19 cellular contexts compared by ENCODE assay signal in the genomic region with DNA sequence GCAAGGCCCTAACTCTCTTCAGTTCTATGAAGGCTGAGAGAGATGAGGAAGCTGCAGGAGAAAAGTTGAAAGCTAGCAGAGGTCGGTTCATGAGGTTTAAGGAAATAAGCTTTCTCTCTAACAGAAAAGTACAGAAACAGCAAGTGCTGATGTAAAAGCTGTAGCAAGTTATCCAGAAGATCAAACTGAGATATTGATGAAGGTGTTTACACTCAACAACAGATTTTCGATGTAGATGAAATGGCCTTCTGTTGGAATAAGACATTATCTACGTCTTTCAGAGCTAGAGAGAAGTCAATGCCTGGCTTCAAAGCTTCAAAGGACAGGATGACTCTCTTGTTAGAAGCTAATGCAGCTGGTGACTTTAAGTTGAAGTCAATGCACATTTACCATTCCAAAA.
"Had no signal": no experiment of that assay in that cellular context is flagged by ENCODE, and none has a peak within 500 bp of the region (broad histone marks: within the 10 kb centered on the region; RNA-seq: fewer than 3 reads in every experiment).

No MANE protein-coding gene starts in this region.

- ATAC-seq: activated CD8-positive, alpha-beta memory T cell treated with anti-CD3 and anti-CD28 coated beads, Interleukin-2, amount 10 ng/mL, durations not matched to agents 7 days and 5 days; activated T-cell treated with anti-CD3 and anti-CD28 coated beads, Interleukin-2, amount 50 U/mL, for 4 hours; body of pancreas; sciatic nerve; SK-N-SH treated with all-trans-retinoic acid at 6 μM for 48 hours; upper lobe of right lung; WTC11 had no signal

- H3K36me3 ChIP-seq: esophagus squamous epithelium, neural progenitor cell, upper lobe of right lung had no signal

- H3K27ac Mint-ChIP-seq: activated CD8-positive, alpha-beta memory T cell treated with anti-CD3 and anti-CD28 coated beads, Interleukin-2, amount 10 ng/mL, durations not matched to agents 7 days and 5 days; mesothelial cell of epicardium; neural progenitor cell; stimulated activated naive CD8-positive, alpha-beta T cell treated with anti-CD3 and anti-CD28 coated beads, Interleukin-15, Interleukin-2, amounts not matched to agents 100 ng/mL and 50 ng/mL, for 24 hours; T-helper 1 cell treated with Interleukin-12 subunit alpha and Interleukin-12 subunit beta and Interleukin-4 antibody, amounts not matched to agents 30 μg/mL and 1 μg/mL, for 36 hours; WTC11 had no signal

- DNase-seq: activated CD4-positive, alpha-beta T cell treated with anti-CD3 and anti-CD28 coated beads for 48 hours; activated CD8-positive, alpha-beta memory T cell treated with anti-CD3 and anti-CD28 coated beads, Interleukin-2, amount 10 ng/mL, durations not matched to agents 7 days and 5 days; activated gamma-delta T cell treated with Interleukin-2 at 50 U/mL for 16 hours; activated T-cell treated with anti-CD3 and anti-CD28 coated beads, Interleukin-2, amount 50 U/mL, for 4 hours; amygdala; body of pancreas; cortex of kidney; effector CD4-positive, alpha-beta T cell; esophagus squamous epithelium; upper lobe of right lung had no signal

- H3K27me3 Mint-ChIP-seq: activated CD8-positive, alpha-beta memory T cell treated with anti-CD3 and anti-CD28 coated beads, Interleukin-2, amount 10 ng/mL, durations not matched to agents 7 days and 5 days; stimulated activated naive CD8-positive, alpha-beta T cell treated with anti-CD3 and anti-CD28 coated beads, Interleukin-15, Interleukin-2, amounts not matched to agents 100 ng/mL and 50 ng/mL, for 24 hours had no signal

- H3K4me1 ChIP-seq: esophagus squamous epithelium, neural progenitor cell, upper lobe of right lung had no signal

- H3K9me3 Mint-ChIP-seq: T-helper 1 cell treated with Interleukin-12 subunit alpha and Interleukin-12 subunit beta and Interleukin-4 antibody, amounts not matched to agents 30 μg/mL and 1 μg/mL, for 36 hours had no signal

- H3K4me1 Mint-ChIP-seq: mesothelial cell of epicardium had no signal

- H3K9me3 ChIP-seq: body of pancreas, upper lobe of right lung had no signal

- H3K4me3 Mint-ChIP-seq: activated CD8-positive, alpha-beta memory T cell treated with anti-CD3 and anti-CD28 coated beads, Interleukin-2, amount 10 ng/mL, durations not matched to agents 7 days and 5 days; activated T-cell treated with anti-CD3 and anti-CD28 coated beads, Interleukin-2, amount 50 U/mL, for 4 hours; mesothelial cell of epicardium; neural progenitor cell; stimulated activated naive CD8-positive, alpha-beta T cell treated with anti-CD3 and anti-CD28 coated beads, Interleukin-15, Interleukin-2, amounts not matched to agents 100 ng/mL and 50 ng/mL, for 24 hours; T-helper 1 cell treated with Interleukin-12 subunit alpha and Interleukin-12 subunit beta and Interleukin-4 antibody, amounts not matched to agents 30 μg/mL and 1 μg/mL, for 36 hours; WTC11 had no signal

- H3K27ac ChIP-seq: body of pancreas, esophagus squamous epithelium, hepatocyte, neural progenitor cell, upper lobe of right lung had no signal

- H3K36me3 Mint-ChIP-seq: mesothelial cell of epicardium, neural progenitor cell had no signal

- H3K4me3 ChIP-seq: body of pancreas, esophagus squamous epithelium, hepatocyte, lung, neural progenitor cell, upper lobe of right lung had no signal

- H3K27me3 ChIP-seq: body of pancreas, esophagus squamous epithelium, hepatocyte, neural progenitor cell, upper lobe of right lung had no signal
